In the genomic region with DNA sequence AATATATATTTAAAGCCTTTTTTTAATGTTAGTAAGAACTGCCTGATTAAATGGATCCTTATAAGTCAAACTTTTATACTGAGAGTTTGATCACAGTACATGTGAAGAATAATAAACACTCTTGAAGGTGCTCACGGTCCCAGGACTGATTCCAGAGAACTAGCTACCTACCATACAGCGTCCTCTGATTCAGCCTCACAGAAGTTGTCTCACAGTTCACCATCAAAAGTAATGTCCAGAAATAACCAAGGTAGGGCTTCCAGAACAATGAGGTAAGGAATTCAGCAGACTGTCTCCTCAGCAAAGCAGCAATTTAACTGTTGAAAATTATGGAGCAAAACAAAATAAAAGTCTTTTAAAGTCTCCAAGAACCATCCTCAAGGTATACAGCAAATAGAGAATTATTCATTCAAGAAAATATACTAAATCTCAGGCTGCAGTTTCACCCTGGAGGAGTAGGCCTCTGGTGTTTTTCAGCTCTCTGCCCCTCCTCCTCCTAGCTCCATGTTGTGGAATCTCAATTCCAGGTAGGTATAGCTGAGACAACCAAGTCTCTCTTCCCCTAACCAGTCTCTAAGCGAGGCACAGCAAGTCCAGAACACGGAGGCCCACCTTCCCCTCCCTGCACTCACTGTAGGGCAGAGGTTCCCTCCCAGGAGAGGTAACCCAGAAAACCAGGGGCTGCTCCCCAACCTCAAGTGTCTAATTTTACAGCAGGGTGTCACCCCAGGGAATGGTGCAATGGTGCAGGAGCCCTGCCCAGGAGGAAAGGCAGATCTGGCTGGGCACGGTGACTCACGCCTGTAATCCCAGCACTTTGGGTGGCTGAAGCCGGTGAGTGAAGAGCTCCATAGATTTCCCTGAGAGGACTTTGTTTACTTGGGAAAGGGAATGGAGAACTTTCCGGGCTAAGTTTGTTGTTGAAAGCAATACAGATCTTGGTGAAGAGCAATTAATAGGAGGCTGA, we compare ENCODE assay signal across 17 cellular contexts. TPM values are rescaled to one million over a fixed set of nuclear protein-coding genes. Genes with fewer than 3 reads are reported as not detected.
DNase-seq lines count a peak whose midpoint lies in the region; ATAC-seq and TF ChIP-seq lines count a peak whose summit lies in the region.
"Had no signal": no experiment of that assay in that cellular context is flagged by ENCODE, and none has a peak within 500 bp of the region (broad histone marks: within the 10 kb centered on the region; RNA-seq: fewer than 3 reads in every experiment).

No MANE protein-coding gene starts in this region.

- H3K36me3 Mint-ChIP-seq in glutamatergic neuron (ENCODE audit: unreplicated experiment) = no peaks in the 10 kb centered on the region
- H3K36me3 Mint-ChIP-seq in activated T-cell treated with anti-CD3 and anti-CD28 coated beads, Interleukin-2, amount 50 U/mL, for 4 hours (ENCODE audit: insufficient read depth) = peaks cover 21% of the 10 kb centered on the region

- no peak for TF ChIP-seq EP300 in transverse colon (IDR thresholded peaks at IDR 0.05; ENCODE audit: low read depth)

- TF ChIP-seq POLR2A in heart left ventricle (IDR thresholded peaks at IDR 0.05) = no peak
- TF ChIP-seq POLR2A in transverse colon (IDR thresholded peaks at IDR 0.05) = no peak

- H3K4me1 ChIP-seq in heart left ventricle (peaks cover 0 to 55% (median 17%) of the 10 kb centered on the region in 12 donors), transverse colon (no peaks in the 10 kb centered on the region)

- H3K4me3 ChIP-seq in heart left ventricle (no peak overlapping the region), transverse colon (no peak overlapping the region)
- H3K4me3 ChIP-seq: esophagus squamous epithelium, SK-N-MC, thoracic aorta had no signal

- intact Hi-C loops in heart left ventricle (cut with DNase I) (no loop called here), Right ventricle myocardium inferior (cut with DNase I) (no loop called here), transverse colon (cut with DNase I; ENCODE audit: low total_unique reads) (no loop called here)

- H3K9me3 ChIP-seq in heart left ventricle = no peaks in the 10 kb centered on the region
- H3K9me3 ChIP-seq in transverse colon = no peaks in the 10 kb centered on the region
- H3K9me3 ChIP-seq: esophagus squamous epithelium, thoracic aorta had no signal

- H3K36me3 ChIP-seq in heart left ventricle (peaks cover 0 to 4% (median 0%) of the 10 kb centered on the region in 9 donors), transverse colon (no peaks in the 10 kb centered on the region)
- H3K36me3 ChIP-seq: thoracic aorta had no signal

- no peak for TF ChIP-seq CTCF in heart left ventricle (IDR thresholded peaks at IDR 0.05)
- no peak for TF ChIP-seq CTCF in RWPE1 (conservative IDR thresholded peaks at IDR 0.05; ENCODE audit: low read depth)
- TF ChIP-seq CTCF in transverse colon (IDR thresholded peaks at IDR 0.05) = no peak
- TF ChIP-seq CTCF in glutamatergic neuron (IDR thresholded peaks at IDR 0.05; ENCODE audit: partially characterized antibody, unreplicated experiment) = no peak

- ATAC-seq in heart left ventricle (peak; percentile 43 to 69 (median 52)), Right ventricle myocardium inferior (no peak), GM19328 (IDR thresholded peaks at IDR 0.05; ENCODE audit: unreplicated experiment) (no peak)
- no peak for ATAC-seq in activated T-cell treated with anti-CD3 and anti-CD28 coated beads, Interleukin-2, amount 50 U/mL, for 4 hours
- ATAC-seq: naive thymus-derived CD4-positive, alpha-beta T cell had no signal

- CTCF ChIA-PET in RWPE1 (lab: Yijun Ruan, JAX) = interaction anchor here (0.6 kb wide), 2 partner anchors 358 kb away, joined by 4 to 5 read pairs; no protein-coding TSS in a partner anchor

- H3K27ac ChIP-seq in heart left ventricle = peak overlapping the region in 9 of 12 donors; percentile 1 to 47 (median 22)
- peak overlapping the region; percentile 81 for H3K27ac ChIP-seq in RWPE1
- no peak overlapping the region for H3K27ac ChIP-seq in transverse colon
- H3K27ac ChIP-seq: SK-N-MC, thoracic aorta had no signal

- H3K9me3 Mint-ChIP-seq in glutamatergic neuron (ENCODE audit: unreplicated experiment) = no peaks in the 10 kb centered on the region
- H3K9me3 Mint-ChIP-seq in activated T-cell treated with anti-CD3 and anti-CD28 coated beads, Interleukin-2, amount 50 U/mL, for 4 hours = no peaks in the 10 kb centered on the region
- H3K9me3 Mint-ChIP-seq: activated CD4-positive, alpha-beta memory T cell treated with anti-CD3 and anti-CD28 coated beads for 36 hours; IgD-negative memory B cell; naive thymus-derived CD4-positive, alpha-beta T cell had no signal

- H3K4me3 Mint-ChIP-seq in glutamatergic neuron (ENCODE audit: unreplicated experiment) = no peak overlapping the region
- H3K4me3 Mint-ChIP-seq in activated T-cell treated with anti-CD3 and anti-CD28 coated beads, Interleukin-2, amount 50 U/mL, for 4 hours = no peak overlapping the region
- H3K4me3 Mint-ChIP-seq: activated CD4-positive, alpha-beta memory T cell treated with anti-CD3 and anti-CD28 coated beads for 36 hours; IgD-negative memory B cell; naive thymus-derived CD4-positive, alpha-beta T cell had no signal

- in situ Hi-C loops in transverse colon (cut with MboI; ENCODE audit: low pct_ligation_motif_present in 1 of 4, low pct_unique_long_range_greater_than_20kb in 1 of 4, low sequenced_read_pairs in 3 of 4) = no loop called here

- no peaks in the 10 kb centered on the region for H3K27me3 Mint-ChIP-seq in glutamatergic neuron (ENCODE audit: unreplicated experiment)
- H3K27me3 Mint-ChIP-seq in activated T-cell treated with anti-CD3 and anti-CD28 coated beads, Interleukin-2, amount 50 U/mL, for 4 hours (ENCODE audit: low read depth) = no peaks in the 10 kb centered on the region
- H3K27me3 Mint-ChIP-seq: activated CD4-positive, alpha-beta memory T cell treated with anti-CD3 and anti-CD28 coated beads for 36 hours; IgD-negative memory B cell; naive thymus-derived CD4-positive, alpha-beta T cell had no signal

- POLR2A ChIA-PET in RWPE1 (lab: Yijun Ruan, JAX; ENCODE audit: low non-redundant PET) = interaction anchor here (1.2 kb wide), 1 partner anchor 58 kb away, joined by 3 read pairs; the partner anchor contains the start of gene AP1AR

- DNase-seq in heart left ventricle (peak in 2 of 5 donors; percentile 23 to 43), Right ventricle myocardium inferior (ENCODE audit: missing footprints) (no peak), RWPE1 (ENCODE audit: low spot score) (peak; percentile 54), iris pigment epithelial cell (ENCODE audit: low read depth) (peak; percentile 37), transverse colon (peak; percentile 18), glutamatergic neuron (no peak)
- no peak for DNase-seq in activated T-cell treated with anti-CD3 and anti-CD28 coated beads, Interleukin-2, amount 50 U/mL, for 4 hours
- DNase-seq: activated CD4-positive, alpha-beta memory T cell treated with anti-CD3 and anti-CD28 coated beads for 36 hours; anterior cingulate cortex; cortex of kidney; esophagus squamous epithelium; naive thymus-derived CD4-positive, alpha-beta T cell; NCI-H1105 had no signal

- WGBS in heart left ventricle, 4 donors = 86 to 90% (median 88%) methylated on average over 8 of the region's 8 CpGs
- 81 to 86% methylated on average over 5 to 8 of the region's 8 CpGs for WGBS in transverse colon (ENCODE audit: low coverage in 1 of 2), 2 donors

- H3K27me3 ChIP-seq in heart left ventricle = no peaks in the 10 kb centered on the region
- H3K27me3 ChIP-seq in transverse colon = no peaks in the 10 kb centered on the region
- H3K27me3 ChIP-seq: esophagus squamous epithelium had no signal

- no peaks in the 10 kb centered on the region for H3K4me1 Mint-ChIP-seq in glutamatergic neuron (ENCODE audit: low read depth, unreplicated experiment)
- H3K4me1 Mint-ChIP-seq in activated T-cell treated with anti-CD3 and anti-CD28 coated beads, Interleukin-2, amount 50 U/mL, for 4 hours (ENCODE audit: low read depth) = peaks cover 38% of the 10 kb centered on the region

- H3K27ac Mint-ChIP-seq in glutamatergic neuron (ENCODE audit: unreplicated experiment) = no peak overlapping the region
- H3K27ac Mint-ChIP-seq: activated CD4-positive, alpha-beta memory T cell treated with anti-CD3 and anti-CD28 coated beads for 36 hours; naive thymus-derived CD4-positive, alpha-beta T cell had no signal

RNA-seq across cellular contexts. Expression of gene FAM241A, which starts 28.6 kb away (rescaled TPM):
- 10 to 100 TPM in 1 of 9 donors, 1 to 10 TPM in 8; 5.4 to 10.3 (median 8.5) TPM for total RNA-seq in heart left ventricle
- polyA plus RNA-seq in heart left ventricle = 1 to 10 TPM; 5.3 to 5.8 TPM
- 8.8 TPM for total RNA-seq in Right ventricle myocardium inferior
- total RNA-seq in transverse colon = 1 to 10 TPM in 3 of 4 donors, under 1 TPM in 1; 0.37 to 4.4 (median 1.7) TPM
- total RNA-seq in glutamatergic neuron (ENCODE audit: unreplicated experiment) = 1.2 TPM
- 10 to 100 TPM; 12.5 to 13.8 (median 12.8) TPM for total RNA-seq in activated T-cell treated with anti-CD3 and anti-CD28 coated beads, Interleukin-2, amount 50 U/mL, for 4 hours

RNA-seq across cellular contexts. Expression of gene AP1AR, which starts 57.7 kb away (rescaled TPM):
- 10 to 100 TPM in 2 of 9 donors, 1 to 10 TPM in 7; 6.8 to 17.3 (median 9.2) TPM for total RNA-seq in heart left ventricle
- polyA plus RNA-seq in heart left ventricle = 10 to 100 TPM in 1 of 2 donors, 1 to 10 TPM in 1; 3.7 to 13.6 TPM
- total RNA-seq in Right ventricle myocardium inferior = 9.4 TPM
- total RNA-seq in transverse colon = 10 to 100 TPM in 3 of 4 donors, 1 to 10 TPM in 1; 9.8 to 41.8 (median 38.7) TPM
- 21.0 TPM for total RNA-seq in glutamatergic neuron (ENCODE audit: unreplicated experiment)
- 10 to 100 TPM; 19.1 to 27.4 (median 20.6) TPM for total RNA-seq in activated T-cell treated with anti-CD3 and anti-CD28 coated beads, Interleukin-2, amount 50 U/mL, for 4 hours

Comparison
In these comparisons a context has a peak if more than half of its experiments do, and no peak if none do; other contexts are left out.
1. ATAC-seq: peak in heart left ventricle (4 of 4); none in Right ventricle myocardium inferior (single experiment), GM19328 (single experiment) and activated T-cell treated with anti-CD3 and anti-CD28 coated beads, Interleukin-2, amount 50 U/mL, for 4 hours (0 of 2).
2. DNase-seq: peak in RWPE1 (single experiment), iris pigment epithelial cell (single experiment) and transverse colon (single experiment); none in Right ventricle myocardium inferior (single experiment), glutamatergic neuron (single experiment) and activated T-cell treated with anti-CD3 and anti-CD28 coated beads, Interleukin-2, amount 50 U/mL, for 4 hours (single experiment).
3. H3K27ac ChIP-seq: peak in heart left ventricle (9 of 12) and RWPE1 (single experiment); none in transverse colon (0 of 4).